In genomic region chr7:148303295-148304013, GRCh38 we compare ENCODE assay signal across 8 cellular contexts.
A peak's percentile ranks its signal among the peaks of the same experiment; 100 is the strongest.
DNase-seq lines count a peak whose midpoint lies in the region; ATAC-seq and TF ChIP-seq lines count a peak whose summit lies in the region.

No MANE protein-coding gene starts in this region.

- peak; percentile 65 for DNase-seq in HEK293T (ENCODE audit: extremely low spot score)
- peak; percentile 79 for DNase-seq in SK-N-MC (ENCODE audit: low read depth, low spot score)
- DNase-seq in Right ventricle myocardium superior, result peak; percentile 90
- peak; percentile 91 for DNase-seq in stromal cell of bone marrow (ENCODE audit: low read depth)
- no peak for DNase-seq in activated naive CD4-positive, alpha-beta T cell treated with anti-CD3 and anti-CD28 coated beads, Interleukin-2, amount 50 U/mL, for 16 hours
- no peak for DNase-seq in activated naive CD4-positive, alpha-beta T cell treated with Interleukin-2 at 50 U/mL for 16 hours
- DNase-seq in COLO668 (lab: John Stamatoyannopoulos, UW; ENCODE audit: unreplicated experiment), result no peak

- no peak for TF ChIP-seq POLR2A in GM18505 (IDR thresholded peaks at IDR 0.05; ENCODE audit: borderline replicate concordance, extremely low read depth, insufficient read depth, insufficient read length)

- peak overlapping the region; percentile 61 for H3K4me3 ChIP-seq in SK-N-MC

- H3K27ac ChIP-seq in SK-N-MC, result peak overlapping the region; percentile 88

- ATAC-seq in Right ventricle myocardium superior (ENCODE audit: poor library complexity) (peak; percentile 95), GM18505 (IDR thresholded peaks at IDR 0.05; ENCODE audit: unreplicated experiment) (no peak)

- H3K36me3 ChIP-seq in SK-N-MC (ENCODE audit: insufficient read depth, low read length), result no peaks in the 10 kb centered on the region

- H3K9ac ChIP-seq in SK-N-MC (ENCODE audit: insufficient read length), result peak overlapping the region; percentile 66

- intact Hi-C loops in Right ventricle myocardium superior (cut with DNase I), result no loop called here

- POLR2A ChIA-PET in HEK293T (lab: Yijun Ruan, JAX), result interaction anchor here (0.6 kb wide), 1 partner anchor 98 kb away, joined by 3 read pairs; no protein-coding TSS in a partner anchor

- CTCF ChIA-PET in HEK293T (lab: Yijun Ruan, JAX), result interaction anchor here (1.0 to 1.1 kb wide), 2 partner anchors 41 to 224 kb away, joined by 3 to 4 read pairs; no protein-coding TSS in a partner anchor

- H3K9me3 ChIP-seq in SK-N-MC (ENCODE audit: low read depth, low read length), result no peaks in the 10 kb centered on the region

TF ChIP-seq in HEK293T, 16 proteins besides CTCF, POLR2A, EP300 and RAD21:
- TF ChIP-seq HDGF (IDR thresholded peaks at IDR 0.05; ENCODE audit: borderline replicate concordance), result no peak
- TF ChIP-seq FOXM1 (IDR thresholded peaks at IDR 0.05; ENCODE audit: borderline replicate concordance), result no peak
- no peak for TF ChIP-seq ZNF384 (IDR thresholded peaks at IDR 0.05)
- no peak for TF ChIP-seq PKNOX1 (IDR thresholded peaks at IDR 0.05)
- TF ChIP-seq FOXA1 (IDR thresholded peaks at IDR 0.05), result no peak
- TF ChIP-seq SP1 (IDR thresholded peaks at IDR 0.05), result no peak
- TF ChIP-seq ARNT (IDR thresholded peaks at IDR 0.05), result no peak
- TF ChIP-seq CTBP1 (IDR thresholded peaks at IDR 0.05; ENCODE audit: borderline replicate concordance), result no peak
- no peak for TF ChIP-seq FOXK2 (IDR thresholded peaks at IDR 0.05)
- no peak for TF ChIP-seq SUZ12 (IDR thresholded peaks at IDR 0.05)
- TF ChIP-seq ELF4 (IDR thresholded peaks at IDR 0.05), result no peak
- no peak for TF ChIP-seq NFRKB (IDR thresholded peaks at IDR 0.05)
- no peak for TF ChIP-seq LEF1 (IDR thresholded peaks at IDR 0.05; ENCODE audit: borderline replicate concordance)
- TF ChIP-seq BHLHE40 (IDR thresholded peaks at IDR 0.05; ENCODE audit: borderline replicate concordance), result no peak
- TF ChIP-seq L3MBTL2 (conservative IDR thresholded peaks at IDR 0.05), result no peak
- no peak for TF ChIP-seq TARDBP (IDR thresholded peaks at IDR 0.05)

Comparison
In these comparisons a context has a peak if more than half of its experiments do, and no peak if none do; other contexts are left out.
1. DNase-seq: peak in HEK293T (single experiment), SK-N-MC (single experiment), Right ventricle myocardium superior (single experiment) and stromal cell of bone marrow (single experiment); none in activated naive CD4-positive, alpha-beta T cell treated with anti-CD3 and anti-CD28 coated beads, Interleukin-2, amount 50 U/mL, for 16 hours (single experiment), activated naive CD4-positive, alpha-beta T cell treated with Interleukin-2 at 50 U/mL for 16 hours (single experiment) and COLO668 (single experiment).